In the genomic region with DNA sequence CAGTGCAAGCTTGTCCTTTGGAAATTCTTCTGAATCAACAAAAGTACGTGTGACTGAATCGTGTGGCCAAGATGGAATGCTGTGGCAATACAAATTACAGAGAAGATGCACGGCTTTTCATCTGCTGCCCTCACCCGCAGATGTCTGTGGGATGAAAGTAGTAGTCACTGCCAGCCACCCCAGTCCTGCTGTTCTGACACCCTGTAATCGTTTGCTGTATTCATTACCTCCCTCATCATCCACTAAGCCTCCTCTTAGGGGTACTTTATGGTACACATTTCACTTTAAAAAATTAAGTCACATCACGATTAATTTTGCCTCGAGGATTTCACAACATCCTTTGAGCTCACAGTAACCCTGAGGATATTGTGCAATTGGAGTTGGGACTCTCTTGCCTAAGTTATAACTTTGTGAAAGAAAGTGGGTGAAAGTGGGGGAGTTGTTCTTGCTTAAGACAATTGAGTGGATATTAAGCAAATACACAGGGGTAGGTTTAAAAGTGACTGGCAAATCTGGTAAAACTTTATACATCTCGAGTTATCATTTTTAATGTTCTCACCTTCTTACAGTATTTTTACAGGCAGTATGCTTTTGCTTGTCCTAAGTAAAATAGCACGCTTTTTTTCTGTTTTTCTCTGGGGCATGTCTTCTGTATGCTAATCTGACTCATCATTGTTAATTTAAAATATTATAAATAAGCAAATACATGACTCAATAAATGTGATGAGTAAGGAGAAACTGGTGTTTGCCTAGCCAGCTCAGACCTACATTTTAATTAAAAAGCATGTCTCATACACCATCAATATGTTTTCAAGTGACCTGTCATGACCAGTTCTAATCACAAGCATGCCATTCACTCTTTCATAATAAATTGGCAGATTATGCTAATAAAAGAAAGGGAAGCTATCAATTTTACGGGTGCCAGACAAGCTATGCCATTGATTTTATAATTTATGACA, we compare ENCODE assay signal across 10 cellular contexts.
A peak's percentile ranks its signal among the peaks of the same experiment; 100 is the strongest.
DNase-seq lines count a peak whose midpoint lies in the region; ATAC-seq and TF ChIP-seq lines count a peak whose summit lies in the region.
"Had no signal": no experiment of that assay in that cellular context is flagged by ENCODE, and none has a peak within 500 bp of the region (broad histone marks: within the 10 kb centered on the region; RNA-seq: fewer than 3 reads in every experiment).

No MANE protein-coding gene starts in this region.

- no peaks in the 10 kb centered on the region for H3K36me3 Mint-ChIP-seq in T-helper 2 cell treated with Interferon-gamma antibody and Interleukin-4, amounts not matched to agents 5 μg/mL and 100 μg/mL, for 36 hours (ENCODE audit: low read depth)
- H3K36me3 Mint-ChIP-seq in glutamatergic neuron (ENCODE audit: unreplicated experiment), result no peaks in the 10 kb centered on the region

- ATAC-seq in Right ventricle myocardium inferior (peak; percentile 89), lower lobe of right lung (peak; percentile 86 to 88), HG03378 (IDR thresholded peaks at IDR 0.05; ENCODE audit: unreplicated experiment) (no peak)

- intact Hi-C loops in Right ventricle myocardium inferior (cut with DNase I), result no loop called here
- intact Hi-C loops in cardiac septum (cut with DNase I), result no loop called here
- intact Hi-C loops in mammary epithelial cell (cut with micrococcal nuclease), result loop anchor here (1.0 to 5.0 kb wide), 11 partner anchors 19 to 676 kb away; no protein-coding TSS in a partner anchor
- intact Hi-C loops in lower lobe of right lung (cut with DNase I), result no loop called here

- peak overlapping the region; percentile 70 for H3K9ac ChIP-seq in mammary epithelial cell (ENCODE audit: insufficient read depth, low read length)
- H3K9ac ChIP-seq: BLaER1 treated with 17β-estradiol and CSF1 and Interleukin-3, amounts not matched to agents 10 nM and 100 nM had no signal

- H3K4me3 ChIP-seq in mammary epithelial cell (replicated peaks in 1 of 3; ENCODE audit: insufficient read depth in 1 of 3, low read depth in 2 of 3, low read length in 3 of 3) (peak overlapping the region in 2 of 3 experiments; percentile 5 to 23), lower lobe of right lung (peak overlapping the region; percentile 33)
- H3K4me3 ChIP-seq: BLaER1 treated with 17β-estradiol and CSF1 and Interleukin-3, amounts not matched to agents 10 nM and 100 nM had no signal

- H3K4me2 ChIP-seq in mammary epithelial cell (ENCODE audit: insufficient read depth, low read depth, low read length), result peak overlapping the region; percentile 69

- no peaks in the 10 kb centered on the region for H3K79me2 ChIP-seq in mammary epithelial cell (ENCODE audit: insufficient read depth, low read length)

- H3K27ac Mint-ChIP-seq in T-helper 2 cell treated with Interferon-gamma antibody and Interleukin-4, amounts not matched to agents 5 μg/mL and 100 μg/mL, for 36 hours, result no peak overlapping the region
- no peak overlapping the region for H3K27ac Mint-ChIP-seq in glutamatergic neuron (ENCODE audit: unreplicated experiment)

- no peak overlapping the region for H3K4me3 Mint-ChIP-seq in T-helper 2 cell treated with Interferon-gamma antibody and Interleukin-4, amounts not matched to agents 5 μg/mL and 100 μg/mL, for 36 hours
- no peak overlapping the region for H3K4me3 Mint-ChIP-seq in glutamatergic neuron (ENCODE audit: unreplicated experiment)

- no peaks in the 10 kb centered on the region for H4K20me1 ChIP-seq in mammary epithelial cell (ENCODE audit: insufficient read depth, low read length)
- H4K20me1 ChIP-seq: BLaER1 treated with 17β-estradiol and CSF1 and Interleukin-3, amounts not matched to agents 10 nM and 100 nM had no signal

- TSS peak; percentile 23 for BruUV-seq in mammary epithelial cell (replicated peaks; lab: Mats Ljungman, UMichigan)

- H3K4me1 ChIP-seq in mammary epithelial cell (ENCODE audit: insufficient read depth, low read length) (peaks cover 48% of the 10 kb centered on the region), lower lobe of right lung (peaks cover 23% of the 10 kb centered on the region)

- under 1% methylated on average over 10 of the region's 10 CpGs for WGBS in mammary epithelial cell (ENCODE audit: low coverage, missing lambda C conversion rate)

- no peaks in the 10 kb centered on the region for H3K27me3 Mint-ChIP-seq in T-helper 2 cell treated with Interferon-gamma antibody and Interleukin-4, amounts not matched to agents 5 μg/mL and 100 μg/mL, for 36 hours (ENCODE audit: low read depth)
- H3K27me3 Mint-ChIP-seq in glutamatergic neuron (ENCODE audit: unreplicated experiment), result no peaks in the 10 kb centered on the region

- H3K4me1 Mint-ChIP-seq in T-helper 2 cell treated with Interferon-gamma antibody and Interleukin-4, amounts not matched to agents 5 μg/mL and 100 μg/mL, for 36 hours (ENCODE audit: low read depth), result no peaks in the 10 kb centered on the region
- H3K4me1 Mint-ChIP-seq in glutamatergic neuron (ENCODE audit: low read depth, unreplicated experiment), result no peaks in the 10 kb centered on the region

- CTCF ChIA-PET in mammary epithelial cell (lab: Charles Lee; ENCODE audit: low non-redundant PET), result interaction anchor here (0.6 kb wide), 2 partner anchors 534 to 670 kb away, joined by 3 to 6 read pairs; no protein-coding TSS in a partner anchor

- no peaks in the 10 kb centered on the region for H3K9me3 ChIP-seq in mammary epithelial cell (replicated peaks; ENCODE audit: insufficient read depth, low read length)
- H3K9me3 ChIP-seq in lower lobe of right lung, result no peaks in the 10 kb centered on the region

- in situ Hi-C loops in mammary epithelial cell (cut with MboI; ENCODE audit: low sequenced_read_pairs in 2 of 2), result no loop called here

- dilution Hi-C loops in mammary epithelial cell (cut with HindIII; ENCODE audit: low sequenced_read_pairs), result no loop called here

- H3K27ac ChIP-seq in mammary epithelial cell (ENCODE audit: insufficient read depth, low read depth, low read length) (peak overlapping the region; percentile 97), lower lobe of right lung (peak overlapping the region; percentile 41)

- TF ChIP-seq CTCF in mammary epithelial cell (conservative IDR thresholded peaks at IDR 0.05 in 1 of 2, IDR thresholded peaks at IDR 0.05 in 1 of 2; ENCODE audit: extremely low read depth in 1 of 2, insufficient read depth in 1 of 2, low read depth in 1 of 2, low read length in 2 of 2), result no peak
- TF ChIP-seq CTCF in lower lobe of right lung (IDR thresholded peaks at IDR 0.05), result no peak
- no peak for TF ChIP-seq CTCF in glutamatergic neuron (IDR thresholded peaks at IDR 0.05; ENCODE audit: partially characterized antibody, unreplicated experiment)

- H3K9me3 Mint-ChIP-seq in T-helper 2 cell treated with Interferon-gamma antibody and Interleukin-4, amounts not matched to agents 5 μg/mL and 100 μg/mL, for 36 hours, result no peaks in the 10 kb centered on the region
- peaks cover 4% of the 10 kb centered on the region for H3K9me3 Mint-ChIP-seq in glutamatergic neuron (ENCODE audit: unreplicated experiment)

- DNase-seq in Right ventricle myocardium inferior (ENCODE audit: missing footprints), result no peak
- DNase-seq in cardiac septum (ENCODE audit: low spot score), result no peak
- DNase-seq in mammary epithelial cell, result peak; percentile 94
- no peak for DNase-seq in lower lobe of right lung
- no peak for DNase-seq in T-helper 2 cell treated with Interferon-gamma antibody and Interleukin-4, amounts not matched to agents 5 μg/mL and 100 μg/mL, for 36 hours (ENCODE audit: low spot score)
- no peak for DNase-seq in stimulated activated CD4-positive, alpha-beta T cell treated with anti-CD3 and anti-CD28 coated beads, Interleukin-4, amount 100 ng/mL, for 24 hours
- no peak for DNase-seq in glutamatergic neuron
- DNase-seq: GOT3 had no signal

- H3K36me3 ChIP-seq in mammary epithelial cell (ENCODE audit: insufficient read depth, low read length), result no peaks in the 10 kb centered on the region
- no peaks in the 10 kb centered on the region for H3K36me3 ChIP-seq in lower lobe of right lung
- H3K36me3 ChIP-seq: BLaER1 treated with 17β-estradiol and CSF1 and Interleukin-3, amounts not matched to agents 10 nM and 100 nM had no signal

- H3K27me3 ChIP-seq in mammary epithelial cell (ENCODE audit: insufficient read depth, low read length), result no peaks in the 10 kb centered on the region
- no peaks in the 10 kb centered on the region for H3K27me3 ChIP-seq in lower lobe of right lung (ENCODE audit: low read depth)
- H3K27me3 ChIP-seq: BLaER1 treated with 17β-estradiol and CSF1 and Interleukin-3, amounts not matched to agents 10 nM and 100 nM had no signal

- peak overlapping the region; percentile 1 for H2AFZ ChIP-seq in mammary epithelial cell (ENCODE audit: low read depth, low read length)
